1 cellular context compared by ENCODE assay signal in genomic region chr17:45150911-45151809, GRCh38.
TF ChIP-seq lines count a peak whose summit lies in the region.

No MANE protein-coding gene starts in this region.

TF ChIP-seq in H1, 55 proteins besides CTCF, POLR2A, EP300 and RAD21:
- TF ChIP-seq EZH2 (IDR thresholded peaks at IDR 0.05; ENCODE audit: low read depth, low read length, severe bottlenecking) (peak; percentile 1), ASH2L (IDR thresholded peaks at IDR 0.05; ENCODE audit: low read length) (no peak)
TF ChIP-seq in H1: peak in this region for 1.
